9 cellular contexts compared by ENCODE assay signal in genomic region chr17:57985675-57985974, GRCh38. TPM values are rescaled to one million over a fixed set of nuclear protein-coding genes. Genes with fewer than 3 reads are reported as not detected.
A peak's percentile ranks its signal among the peaks of the same experiment; 100 is the strongest.
DNase-seq lines count a peak whose midpoint lies in the region; ATAC-seq and TF ChIP-seq lines count a peak whose summit lies in the region.
"Had no signal": no experiment of that assay in that cellular context is flagged by ENCODE, and none has a peak within 500 bp of the region (broad histone marks: within the 10 kb centered on the region; RNA-seq: fewer than 3 reads in every experiment).

No MANE protein-coding gene starts in this region.

- no peaks in the 10 kb centered on the region; the same call in 1 of the 2 replicates for H4K20me1 ChIP-seq in KMS-11 (ENCODE audit: insufficient read depth)

- no peak overlapping the region for H2AFZ ChIP-seq in KMS-11 (ENCODE audit: low read depth)

- no peaks in the 10 kb centered on the region for H3K27me3 Mint-ChIP-seq in CD4-positive, alpha-beta memory T cell
- no peaks in the 10 kb centered on the region for H3K27me3 Mint-ChIP-seq in nephron progenitor cell (ENCODE audit: low read depth, poor library complexity)

- H3K79me2 ChIP-seq in KMS-11 (ENCODE audit: insufficient read depth, low read depth) = peaks cover 38% of the 10 kb centered on the region

- H3K4me2 ChIP-seq in KMS-11 = peak overlapping the region; percentile 86; the same call in 1 of the 2 replicates

- POLR2A ChIA-PET in CD4-positive, alpha-beta memory T cell (lab: Charles Lee; ENCODE audit: partially characterized antibody) = interaction anchor here (0.6 to 7.0 kb wide), 5 partner anchors 21 to 135 kb away, joined by 3 to 85 read pairs (median 11); partner anchors contain the start of genes CUEDC1, DYNLL2, MRPS23 and SRSF1

- H3K4me1 Mint-ChIP-seq in CD4-positive, alpha-beta memory T cell = peaks cover 55 to 86% (median 72%) of the 10 kb centered on the region in 4 donors
- peaks cover 83% of the 10 kb centered on the region for H3K4me1 Mint-ChIP-seq in nephron progenitor cell

- DNase-seq in CD4-positive, alpha-beta memory T cell = no peak
- DNase-seq in choroid plexus epithelial cell (ENCODE audit: low read depth) = peak; percentile 25
- no peak for DNase-seq in nephron progenitor cell
- DNase-seq in GDM1 (lab: John Stamatoyannopoulos, UW) = no peak
- no peak for DNase-seq in activated gamma-delta T cell treated with Interleukin-2 at 50 U/mL for 16 hours
- DNase-seq: NCI-H1105 had no signal

- TF ChIP-seq CTCF in KMS-11 (conservative IDR thresholded peaks at IDR 0.05; ENCODE audit: low read depth, low read length) (no peak), choroid plexus epithelial cell (conservative IDR thresholded peaks at IDR 0.05; ENCODE audit: low read depth, low read length) (no peak), nephron progenitor cell (IDR thresholded peaks at IDR 0.05) (no peak)

- no peak overlapping the region for H3K4me3 ChIP-seq in CD4-positive, alpha-beta memory T cell (ENCODE audit: low read length in 2 of 2)
- H3K4me3 ChIP-seq in KMS-11 (IDR thresholded peaks at IDR 0.05; ENCODE audit: insufficient read depth, low read depth, low read length) (no peak overlapping the region), choroid plexus epithelial cell (ENCODE audit: low read depth, low read length) (no peak overlapping the region)

- H3K27ac Mint-ChIP-seq in CD4-positive, alpha-beta memory T cell = peak overlapping the region in 4 of 7 donors; percentile 27 to 80 (median 46)
- H3K27ac Mint-ChIP-seq in nephron progenitor cell = peak overlapping the region; percentile 29

- no peak overlapping the region for H3K9ac ChIP-seq in KMS-11

- H3K4me3 Mint-ChIP-seq in CD4-positive, alpha-beta memory T cell = peak overlapping the region; percentile 23 to 95 (median 42)
- H3K4me3 Mint-ChIP-seq in nephron progenitor cell = peak overlapping the region; percentile 95

- peaks cover 66% of the 10 kb centered on the region for H3K4me1 ChIP-seq in CD4-positive, alpha-beta memory T cell (ENCODE audit: insufficient read depth, low read length)
- peaks cover 55% of the 10 kb centered on the region for H3K4me1 ChIP-seq in KMS-11 (ENCODE audit: low read depth, poor library complexity, severe bottlenecking)

- H3K27ac ChIP-seq in CD4-positive, alpha-beta memory T cell (ENCODE audit: low read depth, low read length) = no peak overlapping the region
- no peak overlapping the region for H3K27ac ChIP-seq in KMS-11

- H3K27me3 ChIP-seq in CD4-positive, alpha-beta memory T cell (ENCODE audit: insufficient read depth, low read length) = no peaks in the 10 kb centered on the region
- peaks cover 9% of the 10 kb centered on the region; the same call in 1 of the 2 replicates for H3K27me3 ChIP-seq in KMS-11 (ENCODE audit: insufficient read depth, low read depth)

- peaks cover 17 to 60% of the 10 kb centered on the region in 2 donors for H3K36me3 Mint-ChIP-seq in CD4-positive, alpha-beta memory T cell
- peaks cover 20% of the 10 kb centered on the region for H3K36me3 Mint-ChIP-seq in nephron progenitor cell (ENCODE audit: low read depth)

- ATAC-seq in HG03521 (IDR thresholded peaks at IDR 0.05; ENCODE audit: unreplicated experiment) (no peak), GM21367 (IDR thresholded peaks at IDR 0.05; ENCODE audit: unreplicated experiment) (no peak)

- H3K36me3 ChIP-seq in CD4-positive, alpha-beta memory T cell (ENCODE audit: insufficient read depth, low read length) = peaks cover 5% of the 10 kb centered on the region
- H3K36me3 ChIP-seq in KMS-11 (ENCODE audit: insufficient read depth) = no peaks in the 10 kb centered on the region

- intact Hi-C loops in CD4-positive, alpha-beta memory T cell (cut with micrococcal nuclease) = loop anchor here (5.0 kb wide), 1 partner anchor 97 kb away; the partner anchor contains the start of gene DYNLL2

- H3K9me3 ChIP-seq in CD4-positive, alpha-beta memory T cell (ENCODE audit: control insufficient read depth in 1 of 2, low read length in 2 of 2) = no peaks in the 10 kb centered on the region

- no peaks in the 10 kb centered on the region for H3K9me3 Mint-ChIP-seq in CD4-positive, alpha-beta memory T cell
- no peaks in the 10 kb centered on the region for H3K9me3 Mint-ChIP-seq in nephron progenitor cell

- CTCF ChIA-PET in CD4-positive, alpha-beta memory T cell (lab: Charles Lee; ENCODE audit: partially characterized antibody) = interaction anchor here (0.7 to 3.6 kb wide), 6 partner anchors 13 to 136 kb away, joined by 3 to 70 read pairs (median 5); no protein-coding TSS in a partner anchor

RNA-seq across cellular contexts. Expression of gene VEZF1, which starts 2.4 kb away (rescaled TPM):
- total RNA-seq in CD4-positive, alpha-beta memory T cell = 10 to 100 TPM; 76.0 to 76.6 TPM
- polyA plus RNA-seq in CD4-positive, alpha-beta memory T cell = 10 to 100 TPM; 30.6 to 50.2 TPM

RNA-seq across cellular contexts. Expression of gene SRSF1, which starts 21.4 kb away (rescaled TPM):
- total RNA-seq in CD4-positive, alpha-beta memory T cell = 100 to 1,000 TPM; 242 to 257 TPM
- polyA plus RNA-seq in CD4-positive, alpha-beta memory T cell = 10 to 100 TPM; 32.4 to 59.3 TPM

RNA-seq across cellular contexts. Expression of gene CUEDC1, which starts 30.4 kb away (rescaled TPM):
- total RNA-seq in CD4-positive, alpha-beta memory T cell = under 1 TPM; 0.61 to 0.90 TPM
- polyA plus RNA-seq in CD4-positive, alpha-beta memory T cell = not detected
